18 cellular contexts compared by ENCODE assay signal in the genomic region with DNA sequence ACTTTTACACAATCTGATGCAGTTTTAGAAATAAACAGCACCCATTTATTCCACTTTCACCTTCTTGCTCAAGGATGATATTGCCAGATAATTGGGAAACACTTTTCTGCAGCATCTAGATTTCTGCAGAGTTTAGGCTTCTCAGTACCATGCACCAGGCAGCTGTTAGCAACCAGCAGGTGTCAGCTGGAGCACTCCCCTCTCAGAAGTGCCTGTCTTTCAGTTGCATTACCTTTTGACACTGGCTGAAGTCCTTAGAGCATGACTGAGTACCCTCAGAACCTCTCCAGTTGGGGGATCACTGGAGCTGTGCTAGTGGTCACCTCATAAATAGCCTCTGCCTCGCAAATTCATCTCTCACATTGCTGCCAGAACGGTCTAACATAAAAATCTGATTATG.
A peak's percentile ranks its signal among the peaks of the same experiment; 100 is the strongest.
DNase-seq lines count a peak whose midpoint lies in the region; ATAC-seq and TF ChIP-seq lines count a peak whose summit lies in the region.
"Had no signal": no experiment of that assay in that cellular context is flagged by ENCODE, and none has a peak within 500 bp of the region (broad histone marks: within the 10 kb centered on the region; RNA-seq: fewer than 3 reads in every experiment).

No MANE protein-coding gene starts in this region.

- H3K9me3 ChIP-seq in HCT116 (ENCODE audit: control insufficient read depth in 1 of 2, insufficient read depth in 1 of 2, low read depth in 1 of 2, low read length in 2 of 2): no peaks in the 10 kb centered on the region
- no peaks in the 10 kb centered on the region for H3K9me3 ChIP-seq in right lobe of liver
- no peaks in the 10 kb centered on the region for H3K9me3 ChIP-seq in CD8-positive, alpha-beta T cell (ENCODE audit: low read length)
- H3K9me3 ChIP-seq: mucosa of descending colon, prostate gland, stomach had no signal

- no peak overlapping the region for H3K9ac ChIP-seq in HCT116 (ENCODE audit: low read length)

- H3K36me3 Mint-ChIP-seq in CD8-positive, alpha-beta T cell: no peaks in the 10 kb centered on the region
- no peaks in the 10 kb centered on the region for H3K36me3 Mint-ChIP-seq in activated naive CD8-positive, alpha-beta T cell treated with anti-CD3 and anti-CD28 coated beads, Interleukin-2, amount 50 U/mL, for 24 hours (ENCODE audit: low read depth)
- H3K36me3 Mint-ChIP-seq: activated naive CD4-positive, alpha-beta T cell treated with anti-CD3 and anti-CD28 coated beads, Interleukin-2, amount 50 U/mL, for 72 hours had no signal

- CTCF ChIA-PET in HCT116 (lab: Charles Lee): interaction anchor here (1.5 kb wide), 1 partner anchor 66 kb away, joined by 4 read pairs; no protein-coding TSS in a partner anchor
- CTCF ChIA-PET in CD8-positive, alpha-beta T cell (lab: Charles Lee): no interaction called here

- TF ChIP-seq CTCF in HCT116 (IDR thresholded peaks at IDR 0.05 in 2 of 3, conservative IDR thresholded peaks at IDR 0.05 in 1 of 3; ENCODE audit: borderline replicate concordance in 1 of 3, insufficient read depth in 1 of 3, low read depth in 2 of 3, low read length in 2 of 3) (no peak), right lobe of liver (IDR thresholded peaks at IDR 0.05) (peak in 2 of 4 donors; percentile 18 to 32)
- no peak for TF ChIP-seq CTCF in CD8-positive, alpha-beta T cell (IDR thresholded peaks at IDR 0.05)

- H3K79me2 ChIP-seq in HCT116 (ENCODE audit: insufficient read depth, low read length): no peaks in the 10 kb centered on the region

- BruUV-seq in HCT116 (replicated peaks; lab: Mats Ljungman, UMichigan): no TSS peak

- TF ChIP-seq POLR2A in HCT116 (IDR thresholded peaks at IDR 0.05; ENCODE audit: borderline replicate concordance, extremely low read depth, insufficient read depth, insufficient read length): no peak
- no peak for TF ChIP-seq POLR2A in right lobe of liver (IDR thresholded peaks at IDR 0.05)

- peak; percentile 18 for DNase-seq in DMS 273 (lab: John Stamatoyannopoulos, UW; ENCODE audit: unreplicated experiment)
- no peak for DNase-seq in DMS 273 treated with DMSO at 0.1 percent for 48 hours (lab: John Stamatoyannopoulos, UW)
- no peak for DNase-seq in HCT116 (ENCODE audit: low read depth, low spot score)
- peak; percentile 1 for DNase-seq in NCI-H774 (lab: John Stamatoyannopoulos, UW)
- no peak for DNase-seq in right lobe of liver
- no peak for DNase-seq in CD8-positive, alpha-beta T cell
- DNase-seq in activated naive CD8-positive, alpha-beta T cell treated with anti-CD3 and anti-CD28 coated beads, Interleukin-2, amount 50 U/mL, for 24 hours: no peak
- no peak for DNase-seq in KBM-7
- DNase-seq: 8988T; activated CD8-positive, alpha-beta memory T cell treated with anti-CD3 and anti-CD28 coated beads for 24 hours; central memory CD4-positive, alpha-beta T cell; DMS153; erythroblast; mucosa of descending colon; stomach had no signal

- no peak for TF ChIP-seq RAD21 in HCT116 (IDR thresholded peaks at IDR 0.05; ENCODE audit: low read depth)

- intact Hi-C loops in HCT116 (cut with micrococcal nuclease) (no loop called here), right lobe of liver (cut with DNase I) (no loop called here)
- intact Hi-C loops in CD8-positive, alpha-beta T cell (cut with DNase I, micrococcal nuclease): no loop called here

- H3K27me3 ChIP-seq in HCT116 (ENCODE audit: insufficient read depth, low read length): peaks cover 61% of the 10 kb centered on the region
- no peaks in the 10 kb centered on the region for H3K27me3 ChIP-seq in right lobe of liver
- H3K27me3 ChIP-seq in CD8-positive, alpha-beta T cell (ENCODE audit: insufficient read depth, low read length): no peaks in the 10 kb centered on the region

- H3K4me3 Mint-ChIP-seq in CD8-positive, alpha-beta T cell: no peak overlapping the region
- H3K4me3 Mint-ChIP-seq in activated naive CD8-positive, alpha-beta T cell treated with anti-CD3 and anti-CD28 coated beads, Interleukin-2, amount 50 U/mL, for 24 hours: no peak overlapping the region
- H3K4me3 Mint-ChIP-seq: T-helper 1 cell treated with Interleukin-12 subunit alpha and Interleukin-12 subunit beta and Interleukin-4 antibody, amounts not matched to agents 30 μg/mL and 1 μg/mL, for 36 hours had no signal

- H3K36me3 ChIP-seq in HCT116 (ENCODE audit: control insufficient read depth in 1 of 2, insufficient read depth in 2 of 2, low read length in 2 of 2) (no peaks in the 10 kb centered on the region), right lobe of liver (no peaks in the 10 kb centered on the region)
- H3K36me3 ChIP-seq in CD8-positive, alpha-beta T cell (ENCODE audit: insufficient read depth, low read length): no peaks in the 10 kb centered on the region
- H3K36me3 ChIP-seq: prostate gland, stomach had no signal

- RAD21 ChIA-PET in HCT116 (lab: Charles Lee; ENCODE audit: low non-redundant PET in 1 of 2, low total read pairs in 2 of 2, uncharacterized antibody in 2 of 2, unreplicated experiment in 2 of 2): no interaction called here

- H3K9me3 Mint-ChIP-seq in CD8-positive, alpha-beta T cell: no peaks in the 10 kb centered on the region
- no peaks in the 10 kb centered on the region for H3K9me3 Mint-ChIP-seq in activated naive CD8-positive, alpha-beta T cell treated with anti-CD3 and anti-CD28 coated beads, Interleukin-2, amount 50 U/mL, for 24 hours
- H3K9me3 Mint-ChIP-seq: activated naive CD4-positive, alpha-beta T cell treated with anti-CD3 and anti-CD28 coated beads, Interleukin-2, amount 50 U/mL, for 72 hours; T-helper 1 cell treated with Interleukin-12 subunit alpha and Interleukin-12 subunit beta and Interleukin-4 antibody, amounts not matched to agents 30 μg/mL and 1 μg/mL, for 36 hours had no signal

- no peak overlapping the region for H3K4me2 ChIP-seq in HCT116 (ENCODE audit: low read length)

- POLR2A ChIA-PET in HCT116 (lab: Charles Lee): no interaction called here
- POLR2A ChIA-PET in CD8-positive, alpha-beta T cell (lab: Charles Lee): no interaction called here

- H3K4me1 Mint-ChIP-seq in CD8-positive, alpha-beta T cell (ENCODE audit: low read depth): no peaks in the 10 kb centered on the region
- peaks cover 2% of the 10 kb centered on the region for H3K4me1 Mint-ChIP-seq in activated naive CD8-positive, alpha-beta T cell treated with anti-CD3 and anti-CD28 coated beads, Interleukin-2, amount 50 U/mL, for 24 hours

- H3K4me1 ChIP-seq in HCT116 (ENCODE audit: control insufficient read depth in 1 of 2, insufficient read depth in 2 of 2, low read length in 2 of 2) (no peaks in the 10 kb centered on the region), right lobe of liver (no peaks in the 10 kb centered on the region)
- H3K4me1 ChIP-seq in CD8-positive, alpha-beta T cell (ENCODE audit: insufficient read depth, low read length): no peaks in the 10 kb centered on the region
- H3K4me1 ChIP-seq: prostate gland, stomach had no signal

- 69% methylated on average over 2 of the region's 2 CpGs for WGBS in right lobe of liver (ENCODE audit: insufficient coverage, low coverage, low lambda C conversion rate, missing lambda C conversion rate)

- in situ Hi-C loops in KBM-7 (cut with MboI; ENCODE audit: low pct_unique_long_range_greater_than_20kb, low sequenced_read_pairs): no loop called here

- no peak overlapping the region for H3K27ac Mint-ChIP-seq in CD8-positive, alpha-beta T cell
- H3K27ac Mint-ChIP-seq in activated naive CD8-positive, alpha-beta T cell treated with anti-CD3 and anti-CD28 coated beads, Interleukin-2, amount 50 U/mL, for 24 hours: no peak overlapping the region
- H3K27ac Mint-ChIP-seq: activated naive CD4-positive, alpha-beta T cell treated with anti-CD3 and anti-CD28 coated beads, Interleukin-2, amount 50 U/mL, for 72 hours; T-helper 1 cell treated with Interleukin-12 subunit alpha and Interleukin-12 subunit beta and Interleukin-4 antibody, amounts not matched to agents 30 μg/mL and 1 μg/mL, for 36 hours had no signal

- H3K27ac ChIP-seq in HCT116 (ENCODE audit: low read depth, low read length): no peak overlapping the region
- no peak overlapping the region for H3K27ac ChIP-seq in right lobe of liver
- no peak overlapping the region for H3K27ac ChIP-seq in CD8-positive, alpha-beta T cell (ENCODE audit: low read depth, low read length)
- H3K27ac ChIP-seq: prostate gland, stomach had no signal

- H3K27me3 Mint-ChIP-seq in CD8-positive, alpha-beta T cell (ENCODE audit: low read depth): peaks cover 36% of the 10 kb centered on the region
- H3K27me3 Mint-ChIP-seq in activated naive CD8-positive, alpha-beta T cell treated with anti-CD3 and anti-CD28 coated beads, Interleukin-2, amount 50 U/mL, for 24 hours: peaks cover 39% of the 10 kb centered on the region

- peak; percentile 47; the same call in 1 of the 2 replicates for ATAC-seq in HCT116
- peak; percentile 49 to 69 (median 64) for ATAC-seq in right lobe of liver
- no peak for ATAC-seq in CD8-positive, alpha-beta T cell
- no peak for ATAC-seq in activated naive CD8-positive, alpha-beta T cell treated with anti-CD3 and anti-CD28 coated beads, Interleukin-2, amount 50 U/mL, for 24 hours
- ATAC-seq: activated naive CD4-positive, alpha-beta T cell treated with anti-CD3 and anti-CD28 coated beads, Interleukin-2, amount 50 U/mL, for 72 hours; mucosa of descending colon had no signal

- H3K4me3 ChIP-seq in HCT116 (replicated peaks in 1 of 2; ENCODE audit: low read depth in 1 of 2, low read length in 2 of 2) (no peak overlapping the region), right lobe of liver (no peak overlapping the region)
- no peak overlapping the region for H3K4me3 ChIP-seq in CD8-positive, alpha-beta T cell (ENCODE audit: low read depth, low read length)
- H3K4me3 ChIP-seq: mucosa of descending colon, prostate gland, stomach had no signal

- no peak overlapping the region for H2AFZ ChIP-seq in HCT116 (ENCODE audit: low read depth, low read length, poor library complexity, severe bottlenecking)

- no peaks in the 10 kb centered on the region for H4K20me1 ChIP-seq in HCT116 (ENCODE audit: insufficient read depth)

- H3K9me2 ChIP-seq in HCT116 (ENCODE audit: insufficient read depth): no peaks in the 10 kb centered on the region

TF ChIP-seq in HCT116, 20 proteins besides CTCF, POLR2A, EP300 and RAD21 (continues in another document):
- TF ChIP-seq JUND (IDR thresholded peaks at IDR 0.05): no peak
- TF ChIP-seq, protein P1, sequence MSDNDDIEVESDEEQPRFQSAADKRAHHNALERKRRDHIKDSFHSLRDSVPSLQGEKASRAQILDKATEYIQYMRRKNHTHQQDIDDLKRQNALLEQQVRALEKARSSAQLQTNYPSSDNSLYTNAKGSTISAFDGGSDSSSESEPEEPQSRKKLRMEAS (IDR thresholded peaks at IDR 0.05): no peak
- no peak for TF ChIP-seq CEBPB (IDR thresholded peaks at IDR 0.05; ENCODE audit: low read depth)
- no peak for TF ChIP-seq TCF7L2 (IDR thresholded peaks at IDR 0.05; ENCODE audit: borderline replicate concordance, extremely low read depth, insufficient read depth, insufficient read length)

Comparison
In these comparisons a context has a peak if more than half of its experiments do, and no peak if none do; other contexts are left out.
1. DNase-seq: peak in DMS 273 (single experiment) and NCI-H774 (single experiment); none in DMS 273 treated with DMSO at 0.1 percent for 48 hours (single experiment), HCT116 (single experiment), right lobe of liver (0 of 3), CD8-positive, alpha-beta T cell (0 of 7), activated naive CD8-positive, alpha-beta T cell treated with anti-CD3 and anti-CD28 coated beads, Interleukin-2, amount 50 U/mL, for 24 hours (single experiment) and KBM-7 (single experiment).
2. ATAC-seq: peak in HCT116 (single experiment) and right lobe of liver (4 of 4); none in CD8-positive, alpha-beta T cell (single experiment) and activated naive CD8-positive, alpha-beta T cell treated with anti-CD3 and anti-CD28 coated beads, Interleukin-2, amount 50 U/mL, for 24 hours (single experiment).